ENCODE assay signal across 1 cellular context in the genomic region with DNA sequence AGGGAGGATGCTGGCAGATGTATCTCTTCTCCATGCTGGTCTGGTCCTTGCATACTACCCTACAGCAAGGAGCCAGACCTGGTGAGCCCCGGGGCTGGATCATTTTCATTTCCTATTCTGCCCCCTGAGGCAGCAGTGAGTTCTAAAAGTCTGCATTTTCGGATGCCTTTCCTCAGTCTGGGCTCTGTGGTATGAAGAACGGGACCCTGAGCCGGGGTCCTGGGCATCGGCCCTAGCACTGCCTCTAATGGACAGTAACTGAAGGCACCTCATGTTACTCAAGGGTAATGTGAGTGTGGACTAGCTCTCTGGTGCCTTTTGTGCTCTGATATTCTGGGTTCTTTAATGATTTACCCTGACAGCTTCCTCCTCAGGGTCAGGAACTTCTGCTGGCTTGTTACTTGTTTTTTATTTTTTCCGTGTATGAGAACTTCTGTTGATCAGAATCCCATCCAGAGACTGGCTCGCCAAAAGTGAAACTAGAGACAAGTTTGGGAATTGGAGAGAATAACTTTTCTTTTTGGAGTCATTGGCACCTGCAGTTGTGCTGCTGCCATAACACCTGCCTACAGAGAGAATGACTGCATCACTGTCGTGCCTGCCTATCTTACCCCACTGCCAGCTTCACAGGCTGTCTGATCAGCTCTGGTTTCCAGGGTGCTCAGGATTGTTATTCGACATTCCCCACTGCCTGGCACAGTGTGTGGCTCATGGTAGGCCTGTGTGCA.
TF ChIP-seq lines count a peak whose summit lies in the region.

No MANE protein-coding gene starts in this region.

TF ChIP-seq in H1, 55 proteins besides CTCF, POLR2A, EP300 and RAD21 (continued from another document):
- TF ChIP-seq, protein P1, sequence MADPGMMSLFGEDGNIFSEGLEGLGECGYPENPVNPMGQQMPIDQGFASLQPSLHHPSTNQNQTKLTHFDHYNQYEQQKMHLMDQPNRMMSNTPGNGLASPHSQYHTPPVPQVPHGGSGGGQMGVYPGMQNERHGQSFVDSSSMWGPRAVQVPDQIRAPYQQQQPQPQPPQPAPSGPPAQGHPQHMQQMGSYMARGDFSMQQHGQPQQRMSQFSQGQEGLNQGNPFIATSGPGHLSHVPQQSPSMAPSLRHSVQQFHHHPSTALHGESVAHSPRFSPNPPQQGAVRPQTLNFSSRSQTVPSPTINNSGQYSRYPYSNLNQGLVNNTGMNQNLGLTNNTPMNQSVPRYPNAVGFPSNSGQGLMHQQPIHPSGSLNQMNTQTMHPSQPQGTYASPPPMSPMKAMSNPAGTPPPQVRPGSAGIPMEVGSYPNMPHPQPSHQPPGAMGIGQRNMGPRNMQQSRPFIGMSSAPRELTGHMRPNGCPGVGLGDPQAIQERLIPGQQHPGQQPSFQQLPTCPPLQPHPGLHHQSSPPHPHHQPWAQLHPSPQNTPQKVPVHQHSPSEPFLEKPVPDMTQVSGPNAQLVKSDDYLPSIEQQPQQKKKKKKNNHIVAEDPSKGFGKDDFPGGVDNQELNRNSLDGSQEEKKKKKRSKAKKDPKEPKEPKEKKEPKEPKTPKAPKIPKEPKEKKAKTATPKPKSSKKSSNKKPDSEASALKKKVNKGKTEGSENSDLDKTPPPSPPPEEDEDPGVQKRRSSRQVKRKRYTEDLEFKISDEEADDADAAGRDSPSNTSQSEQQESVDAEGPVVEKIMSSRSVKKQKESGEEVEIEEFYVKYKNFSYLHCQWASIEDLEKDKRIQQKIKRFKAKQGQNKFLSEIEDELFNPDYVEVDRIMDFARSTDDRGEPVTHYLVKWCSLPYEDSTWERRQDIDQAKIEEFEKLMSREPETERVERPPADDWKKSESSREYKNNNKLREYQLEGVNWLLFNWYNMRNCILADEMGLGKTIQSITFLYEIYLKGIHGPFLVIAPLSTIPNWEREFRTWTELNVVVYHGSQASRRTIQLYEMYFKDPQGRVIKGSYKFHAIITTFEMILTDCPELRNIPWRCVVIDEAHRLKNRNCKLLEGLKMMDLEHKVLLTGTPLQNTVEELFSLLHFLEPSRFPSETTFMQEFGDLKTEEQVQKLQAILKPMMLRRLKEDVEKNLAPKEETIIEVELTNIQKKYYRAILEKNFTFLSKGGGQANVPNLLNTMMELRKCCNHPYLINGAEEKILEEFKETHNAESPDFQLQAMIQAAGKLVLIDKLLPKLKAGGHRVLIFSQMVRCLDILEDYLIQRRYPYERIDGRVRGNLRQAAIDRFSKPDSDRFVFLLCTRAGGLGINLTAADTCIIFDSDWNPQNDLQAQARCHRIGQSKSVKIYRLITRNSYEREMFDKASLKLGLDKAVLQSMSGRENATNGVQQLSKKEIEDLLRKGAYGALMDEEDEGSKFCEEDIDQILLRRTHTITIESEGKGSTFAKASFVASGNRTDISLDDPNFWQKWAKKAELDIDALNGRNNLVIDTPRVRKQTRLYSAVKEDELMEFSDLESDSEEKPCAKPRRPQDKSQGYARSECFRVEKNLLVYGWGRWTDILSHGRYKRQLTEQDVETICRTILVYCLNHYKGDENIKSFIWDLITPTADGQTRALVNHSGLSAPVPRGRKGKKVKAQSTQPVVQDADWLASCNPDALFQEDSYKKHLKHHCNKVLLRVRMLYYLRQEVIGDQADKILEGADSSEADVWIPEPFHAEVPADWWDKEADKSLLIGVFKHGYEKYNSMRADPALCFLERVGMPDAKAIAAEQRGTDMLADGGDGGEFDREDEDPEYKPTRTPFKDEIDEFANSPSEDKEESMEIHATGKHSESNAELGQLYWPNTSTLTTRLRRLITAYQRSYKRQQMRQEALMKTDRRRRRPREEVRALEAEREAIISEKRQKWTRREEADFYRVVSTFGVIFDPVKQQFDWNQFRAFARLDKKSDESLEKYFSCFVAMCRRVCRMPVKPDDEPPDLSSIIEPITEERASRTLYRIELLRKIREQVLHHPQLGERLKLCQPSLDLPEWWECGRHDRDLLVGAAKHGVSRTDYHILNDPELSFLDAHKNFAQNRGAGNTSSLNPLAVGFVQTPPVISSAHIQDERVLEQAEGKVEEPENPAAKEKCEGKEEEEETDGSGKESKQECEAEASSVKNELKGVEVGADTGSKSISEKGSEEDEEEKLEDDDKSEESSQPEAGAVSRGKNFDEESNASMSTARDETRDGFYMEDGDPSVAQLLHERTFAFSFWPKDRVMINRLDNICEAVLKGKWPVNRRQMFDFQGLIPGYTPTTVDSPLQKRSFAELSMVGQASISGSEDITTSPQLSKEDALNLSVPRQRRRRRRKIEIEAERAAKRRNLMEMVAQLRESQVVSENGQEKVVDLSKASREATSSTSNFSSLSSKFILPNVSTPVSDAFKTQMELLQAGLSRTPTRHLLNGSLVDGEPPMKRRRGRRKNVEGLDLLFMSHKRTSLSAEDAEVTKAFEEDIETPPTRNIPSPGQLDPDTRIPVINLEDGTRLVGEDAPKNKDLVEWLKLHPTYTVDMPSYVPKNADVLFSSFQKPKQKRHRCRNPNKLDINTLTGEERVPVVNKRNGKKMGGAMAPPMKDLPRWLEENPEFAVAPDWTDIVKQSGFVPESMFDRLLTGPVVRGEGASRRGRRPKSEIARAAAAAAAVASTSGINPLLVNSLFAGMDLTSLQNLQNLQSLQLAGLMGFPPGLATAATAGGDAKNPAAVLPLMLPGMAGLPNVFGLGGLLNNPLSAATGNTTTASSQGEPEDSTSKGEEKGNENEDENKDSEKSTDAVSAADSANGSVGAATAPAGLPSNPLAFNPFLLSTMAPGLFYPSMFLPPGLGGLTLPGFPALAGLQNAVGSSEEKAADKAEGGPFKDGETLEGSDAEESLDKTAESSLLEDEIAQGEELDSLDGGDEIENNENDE (IDR thresholded peaks at IDR 0.05; ENCODE audit: insufficient replicate concordance, low read length) = no peak
- TF ChIP-seq, protein P2, sequence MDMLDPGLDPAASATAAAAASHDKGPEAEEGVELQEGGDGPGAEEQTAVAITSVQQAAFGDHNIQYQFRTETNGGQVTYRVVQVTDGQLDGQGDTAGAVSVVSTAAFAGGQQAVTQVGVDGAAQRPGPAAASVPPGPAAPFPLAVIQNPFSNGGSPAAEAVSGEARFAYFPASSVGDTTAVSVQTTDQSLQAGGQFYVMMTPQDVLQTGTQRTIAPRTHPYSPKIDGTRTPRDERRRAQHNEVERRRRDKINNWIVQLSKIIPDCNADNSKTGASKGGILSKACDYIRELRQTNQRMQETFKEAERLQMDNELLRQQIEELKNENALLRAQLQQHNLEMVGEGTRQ (IDR thresholded peaks at IDR 0.05; ENCODE audit: low read length) = no peak
- TF ChIP-seq TCF12 (IDR thresholded peaks at IDR 0.05; ENCODE audit: low read depth, low read length) (no peak), CREB1 (IDR thresholded peaks at IDR 0.05) (no peak), RBBP5 (IDR thresholded peaks at IDR 0.05; ENCODE audit: borderline replicate concordance, low read depth, low read length) (no peak), EGR1 (IDR thresholded peaks at IDR 0.05; ENCODE audit: borderline replicate concordance, low read depth, low read length) (no peak), SIRT6 (IDR thresholded peaks at IDR 0.05; ENCODE audit: low read length) (no peak), MAFK (IDR thresholded peaks at IDR 0.05; ENCODE audit: low read depth, low read length) (no peak), CBX8 (IDR thresholded peaks at IDR 0.05; ENCODE audit: borderline replicate concordance, low read depth, low read length) (no peak), SAP30 (IDR thresholded peaks at IDR 0.05; ENCODE audit: insufficient read depth, insufficient replicate concordance, low read length) (no peak), PHF8 (conservative IDR thresholded peaks at IDR 0.05; ENCODE audit: low read depth, low read length) (no peak)
TF ChIP-seq in H1: peak in this region for 0.
